24 cellular contexts compared by ENCODE assay signal in genomic region chr13:59398661-59399060, GRCh38.
"Had no signal": no experiment of that assay in that cellular context is flagged by ENCODE, and none has a peak within 500 bp of the region (broad histone marks: within the 10 kb centered on the region; RNA-seq: fewer than 3 reads in every experiment).

No MANE protein-coding gene starts in this region.

- H3K4me1 ChIP-seq: neural progenitor cell, parathyroid adenoma, psoas muscle, right lobe of liver, thyroid gland, tibial nerve, upper lobe of right lung, uterus had no signal

- H3K9me3 ChIP-seq: ovary, psoas muscle, sigmoid colon, stomach, thoracic aorta, thyroid gland, tibial nerve, upper lobe of right lung, uterus had no signal

- H3K27me3 ChIP-seq: neural progenitor cell, ovary, right lobe of liver, sigmoid colon, stomach, thyroid gland, tibial nerve, upper lobe of right lung, uterus had no signal

- H3K27ac ChIP-seq: neural progenitor cell, ovary, parathyroid adenoma, psoas muscle, right lobe of liver, sigmoid colon, stomach, thoracic aorta, thyroid gland, tibial nerve, upper lobe of right lung, uterus had no signal

- DNase-seq: natural killer cell; occipital lobe; ovary; posterior cingulate gyrus; psoas muscle; sigmoid colon; small intestine; stimulated activated CD4-positive, alpha-beta T cell treated with anti-CD3 and anti-CD28 coated beads, Interleukin-15, amount 100 ng/mL, for 24 hours; stimulated activated CD4-positive, alpha-beta T cell treated with anti-CD3 and anti-CD28 coated beads, Interleukin-2, amount 100 ng/mL, for 24 hours; stimulated activated CD4-positive, alpha-beta T cell treated with anti-CD3 and anti-CD28 coated beads, Interleukin-2, amount 100 ng/mL, for 48 hours; stimulated activated CD4-positive, alpha-beta T cell treated with anti-CD3 and anti-CD28 coated beads, Interleukin-4, amount 100 ng/mL, for 24 hours; stimulated activated naive B cell treated with anti-CD40 and anti-IgM and Interleukin-4, amounts not matched to agents 10 μg/mL and 1 μg/mL and 100 μg/mL, for 72 hours; stimulated activated naive CD4-positive, alpha-beta T cell treated with Interleukin-2 at 50 U/mL for 16 hours; stomach; thyroid gland; trophoblast cell; upper lobe of right lung; uterus had no signal

- ATAC-seq: natural killer cell; psoas muscle; stimulated activated effector memory CD8-positive, alpha-beta T cell treated with anti-CD3 and anti-CD28 coated beads, Interleukin-12 subunit alpha, Interleukin-12 subunit beta, amount 100 ng/mL, for 72 hours; stimulated activated naive B cell treated with anti-CD40 and anti-IgM and Interleukin-4, amounts not matched to agents 10 μg/mL and 1 μg/mL and 100 μg/mL, for 72 hours; upper lobe of right lung had no signal

- H3K36me3 ChIP-seq: neural progenitor cell, ovary, right lobe of liver, sigmoid colon, stomach, thoracic aorta, thyroid gland, tibial nerve, upper lobe of right lung, uterus had no signal

- H3K4me2 ChIP-seq: neural progenitor cell had no signal

- H3K4me3 ChIP-seq: neural progenitor cell, ovary, psoas muscle, right lobe of liver, sigmoid colon, stomach, thoracic aorta, thyroid gland, tibial nerve, upper lobe of right lung, uterus had no signal

- H3K9ac ChIP-seq: neural progenitor cell, parathyroid adenoma had no signal
